Comparison of ENCODE assay signal across 12 cellular contexts in genomic region chr13:48818495-48818961, GRCh38.
DNase-seq lines count a peak whose midpoint lies in the region; ATAC-seq and TF ChIP-seq lines count a peak whose summit lies in the region.
"Had no signal": no experiment of that assay in that cellular context is flagged by ENCODE, and none has a peak within 500 bp of the region (broad histone marks: within the 10 kb centered on the region; RNA-seq: fewer than 3 reads in every experiment).

No MANE protein-coding gene starts in this region.

- H3K27ac Mint-ChIP-seq in chondrocyte (ENCODE audit: unreplicated experiment) = peak overlapping the region; percentile 93
- H3K27ac Mint-ChIP-seq: dendritic cell treated with granulocyte-macrophage colony-stimulating factor and Interleukin-4, amounts not matched to agents 40 ng/mL and 50 ng/mL, for 4 days; progenitor cell of endocrine pancreas had no signal

- CTCF ChIA-PET in AG04449 (lab: Yijun Ruan, JAX) = no interaction called here

- no peaks in the 10 kb centered on the region for H3K27me3 Mint-ChIP-seq in chondrocyte (ENCODE audit: low read depth)

- intact Hi-C loops in head of caudate nucleus (cut with DNase I) = no loop called here

- H3K4me3 ChIP-seq in AG04449 (ENCODE audit: low read depth, low read length) = no peak overlapping the region
- H3K4me3 ChIP-seq: BLaER1, upper lobe of left lung had no signal

- ATAC-seq in GM21576 (IDR thresholded peaks at IDR 0.05; ENCODE audit: unreplicated experiment) (no peak), HG03097 (IDR thresholded peaks at IDR 0.05; ENCODE audit: low FRiP score, unreplicated experiment) (no peak), HG03095 (IDR thresholded peaks at IDR 0.05; ENCODE audit: unreplicated experiment) (no peak)

- H3K9me3 Mint-ChIP-seq in chondrocyte (ENCODE audit: low read depth) = no peaks in the 10 kb centered on the region
- H3K9me3 Mint-ChIP-seq: dendritic cell treated with granulocyte-macrophage colony-stimulating factor and Interleukin-4, amounts not matched to agents 40 ng/mL and 50 ng/mL, for 4 days had no signal

- POLR2A ChIA-PET in AG04449 (lab: Yijun Ruan, JAX) = interaction anchor here (0.6 to 1.1 kb wide), 2 partner anchors 35 to 286 kb away, joined by 3 to 4 read pairs; partner anchors contain the start of gene RCBTB2

- TF ChIP-seq CTCF in AG04449 (IDR thresholded peaks at IDR 0.05; ENCODE audit: insufficient read depth, low read length, missing control alignments) (no peak), chondrocyte (IDR thresholded peaks at IDR 0.05) (no peak)

- no peak overlapping the region for H3K4me3 Mint-ChIP-seq in chondrocyte (ENCODE audit: unreplicated experiment)
- H3K4me3 Mint-ChIP-seq: dendritic cell treated with granulocyte-macrophage colony-stimulating factor and Interleukin-4, amounts not matched to agents 40 ng/mL and 50 ng/mL, for 4 days had no signal

- peaks cover 28% of the 10 kb centered on the region for H3K4me1 Mint-ChIP-seq in chondrocyte (ENCODE audit: low read depth)

- H3K36me3 Mint-ChIP-seq in chondrocyte (ENCODE audit: low read depth) = no peaks in the 10 kb centered on the region

- DNase-seq in AG04449 (ENCODE audit: low read depth, low spot score) = peak; percentile 90
- DNase-seq in LoVo (ENCODE audit: low spot score) = peak; percentile 60
- DNase-seq in chondrocyte (ENCODE audit: low spot score) = no peak
- DNase-seq in kidney tubule cell (ENCODE audit: low spot score) = peak; percentile 92
- DNase-seq in head of caudate nucleus = no peak
- DNase-seq: upper lobe of left lung had no signal

Comparison
In these comparisons a context has a peak if more than half of its experiments do, and no peak if none do; other contexts are left out.
1. DNase-seq: peak in AG04449 (single experiment), LoVo (single experiment) and kidney tubule cell (single experiment); none in chondrocyte (single experiment) and head of caudate nucleus (0 of 42).